9 cellular contexts compared by ENCODE assay signal in genomic region chr9:133874061-133874638, GRCh38.
DNase-seq lines count a peak whose midpoint lies in the region; ATAC-seq and TF ChIP-seq lines count a peak whose summit lies in the region.
"Had no signal": no experiment of that assay in that cellular context is flagged by ENCODE, and none has a peak within 500 bp of the region (broad histone marks: within the 10 kb centered on the region; RNA-seq: fewer than 3 reads in every experiment).

No MANE protein-coding gene starts in this region.

- H3K4me3 Mint-ChIP-seq in osteocyte (ENCODE audit: unreplicated experiment): peak overlapping the region; percentile 22
- H3K4me3 Mint-ChIP-seq in CD8-positive, alpha-beta memory T cell: no peak overlapping the region
- H3K4me3 Mint-ChIP-seq: activated T-cell treated with anti-CD3 and anti-CD28 coated beads, Interleukin-2, amount 50 U/mL, for 4 hours had no signal

- H3K27ac ChIP-seq in CD8-positive, alpha-beta memory T cell (ENCODE audit: low read depth, low read length): no peak overlapping the region

- no peak for TF ChIP-seq CTCF in epithelial cell of esophagus (IDR thresholded peaks at IDR 0.05; ENCODE audit: insufficient read depth, low read depth, low read length, missing control alignments)
- no peak for TF ChIP-seq CTCF in osteocyte (IDR thresholded peaks at IDR 0.05)

- POLR2A ChIA-PET in CD8-positive, alpha-beta memory T cell (lab: Charles Lee): no interaction called here

- H3K27ac Mint-ChIP-seq in osteocyte (ENCODE audit: unreplicated experiment): peak overlapping the region; percentile 87
- no peak overlapping the region for H3K27ac Mint-ChIP-seq in CD8-positive, alpha-beta memory T cell

- no peaks in the 10 kb centered on the region for H3K27me3 Mint-ChIP-seq in osteocyte (ENCODE audit: unreplicated experiment)
- H3K27me3 Mint-ChIP-seq in CD8-positive, alpha-beta memory T cell: peaks cover 8 to 10% of the 10 kb centered on the region in 2 donors

- H3K36me3 ChIP-seq in CD8-positive, alpha-beta memory T cell (ENCODE audit: insufficient read depth, low read length): no peaks in the 10 kb centered on the region

- H3K27me3 ChIP-seq in CD8-positive, alpha-beta memory T cell (ENCODE audit: insufficient read depth, low read length, poor library complexity, severe bottlenecking): peaks cover 4% of the 10 kb centered on the region

- peak; percentile 89 for DNase-seq in EL
- peak; percentile 67 for DNase-seq in NCI-H69 (lab: John Stamatoyannopoulos, UW)
- peak; percentile 99 for DNase-seq in epithelial cell of esophagus (ENCODE audit: low read depth)
- DNase-seq in osteocyte (ENCODE audit: extremely low spot score, unreplicated experiment): no peak
- no peak for DNase-seq in NCI-H748 (lab: John Stamatoyannopoulos, UW; ENCODE audit: unreplicated experiment)
- DNase-seq in stimulated activated CD4-positive, alpha-beta T cell treated with anti-CD3 and anti-CD28 coated beads, Interleukin-1b, Interleukin-23, amount 100 ng/mL, for 48 hours: no peak
- DNase-seq in CD8-positive, alpha-beta memory T cell: no peak
- DNase-seq: activated T-cell treated with anti-CD3 and anti-CD28 coated beads, Interleukin-2, amount 50 U/mL, for 4 hours had no signal

- no peaks in the 10 kb centered on the region for H3K9me3 Mint-ChIP-seq in osteocyte (ENCODE audit: unreplicated experiment)
- H3K9me3 Mint-ChIP-seq in CD8-positive, alpha-beta memory T cell: no peaks in the 10 kb centered on the region
- H3K9me3 Mint-ChIP-seq: activated T-cell treated with anti-CD3 and anti-CD28 coated beads, Interleukin-2, amount 50 U/mL, for 4 hours had no signal

- H3K4me1 ChIP-seq in CD8-positive, alpha-beta memory T cell (ENCODE audit: insufficient read depth, low read length): peaks cover 5% of the 10 kb centered on the region

- H3K4me3 ChIP-seq in epithelial cell of esophagus (ENCODE audit: low read length): peak overlapping the region; percentile 13
- H3K4me3 ChIP-seq in CD8-positive, alpha-beta memory T cell (ENCODE audit: low read length): no peak overlapping the region

- H3K4me1 Mint-ChIP-seq in osteocyte (ENCODE audit: unreplicated experiment): peaks cover 50% of the 10 kb centered on the region
- H3K4me1 Mint-ChIP-seq in CD8-positive, alpha-beta memory T cell: peaks cover 5 to 11% (median 8%) of the 10 kb centered on the region in 3 donors

- no peaks in the 10 kb centered on the region for H3K9me3 ChIP-seq in CD8-positive, alpha-beta memory T cell (ENCODE audit: low read length)

- CTCF ChIA-PET in CD8-positive, alpha-beta memory T cell (lab: Charles Lee): no interaction called here

- H3K36me3 Mint-ChIP-seq in osteocyte (ENCODE audit: unreplicated experiment): no peaks in the 10 kb centered on the region
- H3K36me3 Mint-ChIP-seq in CD8-positive, alpha-beta memory T cell: no peaks in the 10 kb centered on the region

- ATAC-seq in GM19452 (IDR thresholded peaks at IDR 0.05; ENCODE audit: unreplicated experiment): no peak
- ATAC-seq: activated T-cell treated with anti-CD3 and anti-CD28 coated beads, Interleukin-2, amount 50 U/mL, for 4 hours had no signal

Comparison
In these comparisons a context has a peak if more than half of its experiments do, and no peak if none do; other contexts are left out.
1. DNase-seq: peak in EL (single experiment), NCI-H69 (single experiment) and epithelial cell of esophagus (single experiment); none in osteocyte (single experiment), NCI-H748 (single experiment), stimulated activated CD4-positive, alpha-beta T cell treated with anti-CD3 and anti-CD28 coated beads, Interleukin-1b, Interleukin-23, amount 100 ng/mL, for 48 hours (single experiment) and CD8-positive, alpha-beta memory T cell (0 of 5).